In the genomic region with DNA sequence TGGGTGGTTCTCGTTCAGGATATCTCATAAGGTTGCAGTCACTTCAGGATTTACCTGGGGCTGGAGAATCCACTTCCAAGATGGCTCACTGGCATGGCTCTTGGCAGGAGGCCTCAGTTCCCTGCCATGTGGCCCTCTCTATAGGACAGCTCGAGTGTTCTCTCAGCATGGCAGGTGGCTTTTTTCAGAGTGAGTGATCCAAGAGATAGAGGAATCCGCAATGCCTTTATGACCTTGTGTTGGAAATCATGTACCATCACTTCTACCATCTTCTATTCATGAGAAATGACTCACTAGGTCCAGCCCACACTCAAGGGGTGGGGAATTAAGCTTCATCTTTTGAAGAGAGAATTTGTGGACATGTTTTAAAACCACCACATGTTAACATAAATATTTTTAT, we compare ENCODE assay signal across 14 cellular contexts. TPM values are rescaled to one million over a fixed set of nuclear protein-coding genes. Genes with fewer than 3 reads are reported as not detected.
DNase-seq lines count a peak whose midpoint lies in the region; ATAC-seq, FAIRE-seq and TF ChIP-seq lines count a peak whose summit lies in the region.
"Had no signal": no experiment of that assay in that cellular context is flagged by ENCODE, and none has a peak within 500 bp of the region (broad histone marks: within the 10 kb centered on the region; RNA-seq: fewer than 3 reads in every experiment).

No MANE protein-coding gene starts in this region.

- H3K27me3 Mint-ChIP-seq in activated CD8-positive, alpha-beta T cell treated with anti-CD3 and anti-CD28 coated beads for 36 hours = no peaks in the 10 kb centered on the region
- peaks cover 8 to 19% (median 18%) of the 10 kb centered on the region in 3 donors for H3K27me3 Mint-ChIP-seq in immature natural killer cell (ENCODE audit: low read depth in 3 of 3)
- H3K27me3 Mint-ChIP-seq in stimulated activated naive CD8-positive, alpha-beta T cell treated with anti-CD3 and anti-CD28 coated beads, Interleukin-15, amount 100 ng/mL, for 72 hours = no peaks in the 10 kb centered on the region

- H3K9me3 ChIP-seq in testis = no peaks in the 10 kb centered on the region
- H3K9me3 ChIP-seq in left ventricle myocardium inferior (replicated peaks) = no peaks in the 10 kb centered on the region
- H3K9me3 ChIP-seq: upper lobe of left lung had no signal

- H3K4me1 ChIP-seq in testis (no peaks in the 10 kb centered on the region), left ventricle myocardium inferior (peaks cover 25% of the 10 kb centered on the region)

- H3K36me3 ChIP-seq in testis (ENCODE audit: low read depth, missing control alignments) (no peaks in the 10 kb centered on the region), left ventricle myocardium inferior (no peaks in the 10 kb centered on the region)
- H3K36me3 ChIP-seq: upper lobe of left lung had no signal

- H3K4me3 Mint-ChIP-seq in activated CD8-positive, alpha-beta T cell treated with anti-CD3 and anti-CD28 coated beads for 36 hours = peak overlapping the region; percentile 61
- H3K4me3 Mint-ChIP-seq in immature natural killer cell = peak overlapping the region; percentile 44 to 77 (median 68)
- peak overlapping the region; percentile 49 to 63 for H3K4me3 Mint-ChIP-seq in stimulated activated naive CD8-positive, alpha-beta T cell treated with anti-CD3 and anti-CD28 coated beads, Interleukin-15, amount 100 ng/mL, for 72 hours
- H3K4me3 Mint-ChIP-seq: mesothelial cell of epicardium had no signal

- POLR2A ChIA-PET in activated CD8-positive, alpha-beta T cell treated with anti-CD3 and anti-CD28 coated beads for 36 hours (lab: Charles Lee) = interaction anchor here (1.0 to 3.4 kb wide), 10 partner anchors 9 to 118 kb away, joined by 3 to 20 read pairs (median 4); no protein-coding TSS in a partner anchor

- CTCF ChIA-PET in activated CD8-positive, alpha-beta T cell treated with anti-CD3 and anti-CD28 coated beads for 36 hours (lab: Charles Lee) = interaction anchor here (0.7 to 1.8 kb wide), 9 partner anchors 10 to 50 kb away, joined by 3 to 11 read pairs (median 3); partner anchors contain the start of gene PPP1R16B

- WGBS in testis, 2 donors = 63 to 73% methylated on average over 3 of the region's 3 CpGs

- H3K4me1 Mint-ChIP-seq in activated CD8-positive, alpha-beta T cell treated with anti-CD3 and anti-CD28 coated beads for 36 hours (ENCODE audit: low read depth) = peaks cover 86% of the 10 kb centered on the region
- H3K4me1 Mint-ChIP-seq in immature natural killer cell = peaks cover 74 to 93% of the 10 kb centered on the region in 2 donors
- peaks cover 75% of the 10 kb centered on the region for H3K4me1 Mint-ChIP-seq in stimulated activated naive CD8-positive, alpha-beta T cell treated with anti-CD3 and anti-CD28 coated beads, Interleukin-15, amount 100 ng/mL, for 72 hours

- ATAC-seq in activated CD8-positive, alpha-beta T cell treated with anti-CD3 and anti-CD28 coated beads for 36 hours = peak; percentile 75
- ATAC-seq in stimulated activated naive CD8-positive, alpha-beta T cell treated with anti-CD3 and anti-CD28 coated beads, Interleukin-15, amount 100 ng/mL, for 72 hours = peak; percentile 77

- DNase-seq in activated T-cell treated with anti-CD3 and anti-CD28 coated beads for 24 hours (ENCODE audit: low read depth) (peak; percentile 53), immature natural killer cell (no peak), frontal cortex (ENCODE audit: low spot score in 2 of 2) (no peak), testis (no peak), left ventricle myocardium inferior (no peak)
- DNase-seq in activated T-cell treated with anti-CD3 and anti-CD28 coated beads, Interleukin-2, amount 50 U/mL, for 1 hour = no peak
- DNase-seq in activated CD8-positive, alpha-beta T cell treated with anti-CD3 and anti-CD28 coated beads for 36 hours = peak; percentile 74
- no peak for DNase-seq in stimulated activated naive CD8-positive, alpha-beta T cell treated with anti-CD3 and anti-CD28 coated beads, Interleukin-15, amount 100 ng/mL, for 72 hours
- DNase-seq: ACHN, hypothalamus, NCI-H510A, upper lobe of left lung had no signal

- H3K27me3 ChIP-seq in testis (no peaks in the 10 kb centered on the region), left ventricle myocardium inferior (ENCODE audit: low read depth) (peaks cover 15% of the 10 kb centered on the region)
- H3K27me3 ChIP-seq: upper lobe of left lung had no signal

- TF ChIP-seq POLR2A in testis (IDR thresholded peaks at IDR 0.05) = no peak

- FAIRE-seq in frontal cortex (lab: Jason Lieb, UNC) = no peak

- no peak for TF ChIP-seq CTCF in activated CD8-positive, alpha-beta T cell treated with anti-CD3 and anti-CD28 coated beads for 36 hours (IDR thresholded peaks at IDR 0.05)
- TF ChIP-seq CTCF in testis (IDR thresholded peaks at IDR 0.05) = no peak
- no peak for TF ChIP-seq CTCF in left ventricle myocardium inferior (IDR thresholded peaks at IDR 0.05; ENCODE audit: borderline replicate concordance)

- intact Hi-C loops in activated CD8-positive, alpha-beta T cell treated with anti-CD3 and anti-CD28 coated beads for 36 hours (cut with micrococcal nuclease) = no loop called here
- intact Hi-C loops in testis (cut with DNase I; ENCODE audit: low total_unique reads) = no loop called here
- intact Hi-C loops in left ventricle myocardium inferior (cut with micrococcal nuclease) = no loop called here

- H3K27ac ChIP-seq in testis = no peak overlapping the region
- H3K27ac ChIP-seq in left ventricle myocardium inferior (replicated peaks) = no peak overlapping the region

- H3K36me3 Mint-ChIP-seq in activated CD8-positive, alpha-beta T cell treated with anti-CD3 and anti-CD28 coated beads for 36 hours (ENCODE audit: low read depth) = peaks cover 64% of the 10 kb centered on the region
- H3K36me3 Mint-ChIP-seq in immature natural killer cell = peaks cover 0 to 18% (median 4%) of the 10 kb centered on the region in 3 donors
- H3K36me3 Mint-ChIP-seq: mesothelial cell of epicardium had no signal

- peaks cover 1% of the 10 kb centered on the region for H3K9me3 Mint-ChIP-seq in activated CD8-positive, alpha-beta T cell treated with anti-CD3 and anti-CD28 coated beads for 36 hours
- no peaks in the 10 kb centered on the region for H3K9me3 Mint-ChIP-seq in immature natural killer cell
- peaks cover 0 to 4% of the 10 kb centered on the region in 2 donors for H3K9me3 Mint-ChIP-seq in stimulated activated naive CD8-positive, alpha-beta T cell treated with anti-CD3 and anti-CD28 coated beads, Interleukin-15, amount 100 ng/mL, for 72 hours
- H3K9me3 Mint-ChIP-seq: mesothelial cell of epicardium had no signal

- H3K27ac Mint-ChIP-seq in activated CD8-positive, alpha-beta T cell treated with anti-CD3 and anti-CD28 coated beads for 36 hours = peak overlapping the region; percentile 94
- peak overlapping the region; percentile 95 to 99 (median 96) for H3K27ac Mint-ChIP-seq in immature natural killer cell
- H3K27ac Mint-ChIP-seq in stimulated activated naive CD8-positive, alpha-beta T cell treated with anti-CD3 and anti-CD28 coated beads, Interleukin-15, amount 100 ng/mL, for 72 hours = peak overlapping the region; percentile 49 to 69
- H3K27ac Mint-ChIP-seq: mesothelial cell of epicardium had no signal

- no peak overlapping the region for H3K4me3 ChIP-seq in testis
- H3K4me3 ChIP-seq in left ventricle myocardium inferior = no peak overlapping the region
- H3K4me3 ChIP-seq: skin epidermis, upper lobe of left lung had no signal

RNA-seq across cellular contexts. Expression of gene PPP1R16B, which starts 37.8 kb away (rescaled TPM):
- 10 to 100 TPM; 74.9 to 81.4 TPM for total RNA-seq in activated CD8-positive, alpha-beta T cell treated with anti-CD3 and anti-CD28 coated beads for 36 hours
- polyA plus RNA-seq in immature natural killer cell = 10 to 100 TPM; 23.6 to 42.8 (median 24.9) TPM
- 10.6 TPM for total RNA-seq in frontal cortex
- total RNA-seq in testis = 1 to 10 TPM; 1.2 to 1.3 TPM
- 3.7 TPM for polyA plus RNA-seq in testis (ENCODE audit: insufficient read depth, low read depth, low replicate concordance)
- total RNA-seq in left ventricle myocardium inferior = 6.3 TPM
- total RNA-seq: mesothelial cell of epicardium had no signal

Comparison
In these comparisons a context has a peak if more than half of its experiments do, and no peak if none do; other contexts are left out.
1. DNase-seq: peak in activated T-cell treated with anti-CD3 and anti-CD28 coated beads for 24 hours (single experiment) and activated CD8-positive, alpha-beta T cell treated with anti-CD3 and anti-CD28 coated beads for 36 hours (single experiment); none in activated T-cell treated with anti-CD3 and anti-CD28 coated beads, Interleukin-2, amount 50 U/mL, for 1 hour (single experiment), immature natural killer cell (0 of 3), stimulated activated naive CD8-positive, alpha-beta T cell treated with anti-CD3 and anti-CD28 coated beads, Interleukin-15, amount 100 ng/mL, for 72 hours (0 of 2), frontal cortex (0 of 2), testis (single experiment) and left ventricle myocardium inferior (single experiment).
2. Peak in every context shown above with its lines, with median percentiles within 50 percentile points of each other: H3K27ac Mint-ChIP-seq and H3K4me3 Mint-ChIP-seq.